8 cellular contexts compared by ENCODE assay signal in the genomic region with DNA sequence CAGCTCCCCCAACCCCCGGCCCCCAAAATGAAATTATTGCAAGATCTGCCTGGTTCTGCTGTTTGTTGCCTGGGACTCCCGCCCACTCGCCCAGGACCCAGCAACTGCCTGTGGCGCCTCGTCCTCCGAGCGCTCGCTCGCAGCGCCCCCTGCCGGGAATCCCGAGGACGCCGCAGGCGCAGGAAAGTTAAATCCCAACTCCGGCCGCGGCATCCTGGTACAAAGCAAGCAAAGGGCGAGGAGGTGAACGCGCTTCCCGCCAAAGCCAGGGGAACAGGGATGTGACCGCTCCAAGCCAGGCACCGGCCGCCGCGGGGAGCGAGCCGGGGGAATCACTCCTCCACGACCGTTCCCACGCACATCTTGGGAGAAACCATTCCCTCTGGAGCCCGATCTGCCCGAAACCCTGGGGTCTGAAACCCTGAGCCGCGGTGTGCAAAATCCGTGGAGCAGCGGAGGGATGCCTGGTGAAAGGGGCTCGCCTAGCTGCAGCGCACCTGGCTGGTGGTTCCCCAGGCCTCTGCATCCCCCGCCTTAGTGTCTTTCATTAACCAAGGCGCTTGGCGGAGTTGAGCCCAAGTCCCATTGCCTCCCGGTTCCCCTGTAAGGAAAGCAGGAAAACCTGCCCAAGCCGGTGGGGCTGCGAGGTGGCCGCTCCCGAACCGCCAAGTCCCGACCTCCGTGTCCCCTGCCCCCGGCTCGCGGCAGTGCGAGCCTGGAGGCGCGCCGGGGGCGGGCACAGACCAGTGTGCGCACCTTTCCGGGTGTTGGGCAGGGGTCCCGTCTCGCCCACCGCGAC. TPM values are rescaled to one million over a fixed set of nuclear protein-coding genes. Genes with fewer than 3 reads are reported as not detected.
DNase-seq lines count a peak whose midpoint lies in the region; ATAC-seq, FAIRE-seq and TF ChIP-seq lines count a peak whose summit lies in the region.

No MANE protein-coding gene starts in this region.

- peak; percentile 71 for ATAC-seq in HG03280 (IDR thresholded peaks at IDR 0.05; ENCODE audit: unreplicated experiment)
- no peak for ATAC-seq in HG03097 (IDR thresholded peaks at IDR 0.05; ENCODE audit: low FRiP score, unreplicated experiment)

- peak overlapping the region; percentile 26 for H3K9ac ChIP-seq in rectal smooth muscle tissue (ENCODE audit: low read length)

- TF ChIP-seq CTCF in AG09309 (IDR thresholded peaks at IDR 0.05; ENCODE audit: control insufficient read depth, insufficient read depth, low read depth, low read length, missing control alignments) (peak; percentile 98), astrocyte of the cerebellum (IDR thresholded peaks at IDR 0.05; ENCODE audit: low read depth, low read length, missing control alignments) (peak; percentile 85)

- H3K4me3 ChIP-seq in AG09309 (ENCODE audit: control insufficient read depth, low read depth, low read length) (peak overlapping the region; percentile 95), astrocyte of the cerebellum (ENCODE audit: low read depth, low read length) (peak overlapping the region; percentile 85), rectal smooth muscle tissue (ENCODE audit: low read length) (peak overlapping the region; percentile 79)

- no peak overlapping the region for H3K27ac ChIP-seq in rectal smooth muscle tissue (ENCODE audit: low read depth, low read length)

- peak; percentile 26 for FAIRE-seq in GM18507 (lab: Jason Lieb, UNC)

- H3K36me3 ChIP-seq in rectal smooth muscle tissue (ENCODE audit: control insufficient read depth, insufficient read depth, low read length) = peaks cover 1% of the 10 kb centered on the region

- DNase-seq in AG09309 (ENCODE audit: low read depth) (no peak), GM18507 (ENCODE audit: extremely low spot score, insufficient read length, low read depth) (peak; percentile 14), astrocyte of the cerebellum (ENCODE audit: low read depth) (peak; percentile 72), hypothalamus (lab: John Stamatoyannopoulos, UW) (peak; percentile 33 to 90 (median 74))

- H3K4me1 ChIP-seq in rectal smooth muscle tissue (ENCODE audit: control insufficient read depth, insufficient read depth, low read length) = peaks cover 9% of the 10 kb centered on the region

- in situ Hi-C loops in astrocyte of the cerebellum (cut with HindIII; ENCODE audit: low sequenced_read_pairs) = no loop called here

- H3K27me3 ChIP-seq in rectal smooth muscle tissue (ENCODE audit: control insufficient read depth, insufficient read depth, low read length) = no peaks in the 10 kb centered on the region

TF ChIP-seq in PFSK-1, 5 proteins besides CTCF, POLR2A, EP300 and RAD21:
- TF ChIP-seq POLR2AphosphoS5 (IDR thresholded peaks at IDR 0.05; ENCODE audit: low read depth, low read length) (no peak), SIN3A (IDR thresholded peaks at IDR 0.05; ENCODE audit: borderline replicate concordance, insufficient read depth, low read length) (no peak), TAF1 (IDR thresholded peaks at IDR 0.05; ENCODE audit: borderline replicate concordance, insufficient read depth, low read length) (no peak), FOXP2 (optimal IDR thresholded peaks at IDR 0.05; ENCODE audit: borderline replicate concordance, extremely low read depth, extremely low read length, insufficient read depth) (peak; percentile 34)
- TF ChIP-seq, protein P1, sequence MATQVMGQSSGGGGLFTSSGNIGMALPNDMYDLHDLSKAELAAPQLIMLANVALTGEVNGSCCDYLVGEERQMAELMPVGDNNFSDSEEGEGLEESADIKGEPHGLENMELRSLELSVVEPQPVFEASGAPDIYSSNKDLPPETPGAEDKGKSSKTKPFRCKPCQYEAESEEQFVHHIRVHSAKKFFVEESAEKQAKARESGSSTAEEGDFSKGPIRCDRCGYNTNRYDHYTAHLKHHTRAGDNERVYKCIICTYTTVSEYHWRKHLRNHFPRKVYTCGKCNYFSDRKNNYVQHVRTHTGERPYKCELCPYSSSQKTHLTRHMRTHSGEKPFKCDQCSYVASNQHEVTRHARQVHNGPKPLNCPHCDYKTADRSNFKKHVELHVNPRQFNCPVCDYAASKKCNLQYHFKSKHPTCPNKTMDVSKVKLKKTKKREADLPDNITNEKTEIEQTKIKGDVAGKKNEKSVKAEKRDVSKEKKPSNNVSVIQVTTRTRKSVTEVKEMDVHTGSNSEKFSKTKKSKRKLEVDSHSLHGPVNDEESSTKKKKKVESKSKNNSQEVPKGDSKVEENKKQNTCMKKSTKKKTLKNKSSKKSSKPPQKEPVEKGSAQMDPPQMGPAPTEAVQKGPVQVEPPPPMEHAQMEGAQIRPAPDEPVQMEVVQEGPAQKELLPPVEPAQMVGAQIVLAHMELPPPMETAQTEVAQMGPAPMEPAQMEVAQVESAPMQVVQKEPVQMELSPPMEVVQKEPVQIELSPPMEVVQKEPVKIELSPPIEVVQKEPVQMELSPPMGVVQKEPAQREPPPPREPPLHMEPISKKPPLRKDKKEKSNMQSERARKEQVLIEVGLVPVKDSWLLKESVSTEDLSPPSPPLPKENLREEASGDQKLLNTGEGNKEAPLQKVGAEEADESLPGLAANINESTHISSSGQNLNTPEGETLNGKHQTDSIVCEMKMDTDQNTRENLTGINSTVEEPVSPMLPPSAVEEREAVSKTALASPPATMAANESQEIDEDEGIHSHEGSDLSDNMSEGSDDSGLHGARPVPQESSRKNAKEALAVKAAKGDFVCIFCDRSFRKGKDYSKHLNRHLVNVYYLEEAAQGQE (IDR thresholded peaks at IDR 0.05; ENCODE audit: insufficient read depth in 1 of 2, low read depth in 2 of 2, low read length in 2 of 2) = no peak

RNA-seq across cellular contexts. Expression of a gene that starts 1.2 kb away (rescaled TPM):
- not detected for polyA plus RNA-seq in PFSK-1 (2012; ENCODE audit: insufficient read length, low read depth)
